23 cellular contexts compared by ENCODE assay signal in genomic region chr17:77531002-77531401, GRCh38.
"Had no signal": no experiment of that assay in that cellular context is flagged by ENCODE, and none has a peak within 500 bp of the region (broad histone marks: within the 10 kb centered on the region; RNA-seq: fewer than 3 reads in every experiment).

No MANE protein-coding gene starts in this region.

- ATAC-seq: effector memory CD8-positive, alpha-beta T cell; left colon; left ventricle myocardium superior; naive thymus-derived CD8-positive, alpha-beta T cell; stimulated activated effector memory CD8-positive, alpha-beta T cell treated with anti-CD3 and anti-CD28 coated beads, Interleukin-12 subunit alpha, Interleukin-12 subunit beta, amount 100 ng/mL, for 72 hours had no signal

- H3K27ac ChIP-seq: esophagus squamous epithelium, lower lobe of right lung, prostate gland, right atrium auricular region, sigmoid colon, stomach, thyroid gland had no signal

- DNase-seq: cortex of kidney; effector memory CD8-positive, alpha-beta T cell; erythroblast; esophagus squamous epithelium; hypothalamus; immature natural killer cell; kidney glomerular epithelial cell; left colon; left ventricle myocardium superior; lower lobe of right lung; naive thymus-derived CD8-positive, alpha-beta T cell; nephron progenitor cell; nucleus accumbens; sigmoid colon; stimulated activated CD4-positive, alpha-beta T cell treated with anti-CD3 and anti-CD28 coated beads, Interleukin-2, amount 100 ng/mL, for 24 hours; stimulated activated CD4-positive, alpha-beta T cell treated with anti-CD3 and anti-CD28 coated beads, Interleukin-4, amount 100 ng/mL, for 24 hours; stimulated activated naive CD4-positive, alpha-beta T cell treated with Interleukin-2 at 50 U/mL for 16 hours; stomach; thyroid gland; trophoblast cell had no signal
